In the genomic region with DNA sequence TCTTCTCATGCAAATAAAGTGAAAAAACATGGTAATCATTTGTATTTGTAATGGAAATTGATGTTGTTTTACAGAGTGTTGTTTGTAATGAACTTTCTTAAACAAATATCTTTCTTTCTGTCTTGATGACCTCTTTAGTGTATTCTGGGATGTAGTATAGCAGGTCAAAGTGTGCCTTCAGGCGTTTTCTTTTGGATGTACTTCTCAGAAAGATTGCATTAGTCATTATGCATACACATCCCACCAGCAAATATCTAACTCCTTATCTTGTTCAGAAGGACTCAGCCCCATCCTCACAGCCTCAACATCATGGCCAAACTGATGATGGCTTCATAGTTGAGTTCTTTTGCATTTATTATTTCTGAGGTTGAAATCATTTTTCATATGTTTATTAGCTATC, we compare ENCODE assay signal across 15 cellular contexts.
A peak's percentile ranks its signal among the peaks of the same experiment; 100 is the strongest.
DNase-seq lines count a peak whose midpoint lies in the region; ATAC-seq and TF ChIP-seq lines count a peak whose summit lies in the region.
"Had no signal": no experiment of that assay in that cellular context is flagged by ENCODE, and none has a peak within 500 bp of the region (broad histone marks: within the 10 kb centered on the region; RNA-seq: fewer than 3 reads in every experiment).

No MANE protein-coding gene starts in this region.

- H3K4me1 ChIP-seq in PC-3 (ENCODE audit: insufficient read depth, low read length), result no peaks in the 10 kb centered on the region

- H2AFZ ChIP-seq in PC-3 (ENCODE audit: low read length), result no peak overlapping the region

- ATAC-seq in PC-3, result no peak; the same call in 1 of the 2 replicates
- no peak for ATAC-seq in stimulated activated naive B cell treated with anti-CD40 and anti-IgM and Interleukin-4, amounts not matched to agents 10 μg/mL and 1 μg/mL and 100 μg/mL, for 72 hours (replicated peaks)
- no peak for ATAC-seq in activated naive CD8-positive, alpha-beta T cell treated with anti-CD3 and anti-CD28 coated beads, Interleukin-2, amount 50 U/mL, for 24 hours
- no peak for ATAC-seq in GM18861 (IDR thresholded peaks at IDR 0.05; ENCODE audit: unreplicated experiment)
- no peak for ATAC-seq in GM21619 (IDR thresholded peaks at IDR 0.05; ENCODE audit: unreplicated experiment)

- no peak overlapping the region for H3K4me2 ChIP-seq in PC-3 (ENCODE audit: low read length)

- H3K27ac ChIP-seq in PC-3 (ENCODE audit: low read length), result no peak overlapping the region

- no TSS peak for BruUV-seq in PC-3 (replicated peaks; lab: Mats Ljungman, UMichigan)

- peak overlapping the region in 1 of 2 donors; percentile 9 for H3K4me3 Mint-ChIP-seq in stimulated activated naive B cell treated with anti-CD40 and anti-IgM and Interleukin-4, amounts not matched to agents 10 μg/mL and 1 μg/mL and 100 μg/mL, for 72 hours
- no peak overlapping the region for H3K4me3 Mint-ChIP-seq in activated naive CD8-positive, alpha-beta T cell treated with anti-CD3 and anti-CD28 coated beads, Interleukin-2, amount 50 U/mL, for 24 hours
- H3K4me3 Mint-ChIP-seq: B cell; CD4-positive, alpha-beta T cell; H9 had no signal

- no peaks in the 10 kb centered on the region for H3F3A ChIP-seq in PC-3 (ENCODE audit: low read length, unreplicated experiment)

- no peaks in the 10 kb centered on the region for H4K20me1 ChIP-seq in PC-3 (ENCODE audit: low read length)

- H3K4me3 ChIP-seq in PC-3 (ENCODE audit: low read length), result no peak overlapping the region
- H3K4me3 ChIP-seq in epithelial cell of esophagus (ENCODE audit: low read length), result no peak overlapping the region

- no peaks in the 10 kb centered on the region for H3K9me3 Mint-ChIP-seq in stimulated activated naive B cell treated with anti-CD40 and anti-IgM and Interleukin-4, amounts not matched to agents 10 μg/mL and 1 μg/mL and 100 μg/mL, for 72 hours
- H3K9me3 Mint-ChIP-seq in activated naive CD8-positive, alpha-beta T cell treated with anti-CD3 and anti-CD28 coated beads, Interleukin-2, amount 50 U/mL, for 24 hours, result no peaks in the 10 kb centered on the region
- H3K9me3 Mint-ChIP-seq: CD4-positive, alpha-beta T cell; IgD-negative memory B cell had no signal

- TF ChIP-seq CTCF in PC-3 (conservative IDR thresholded peaks at IDR 0.05; ENCODE audit: low read depth, low read length) (no peak), epithelial cell of esophagus (IDR thresholded peaks at IDR 0.05; ENCODE audit: insufficient read depth, low read depth, low read length, missing control alignments) (no peak)

- H3K79me2 ChIP-seq in PC-3 (ENCODE audit: low read length), result no peaks in the 10 kb centered on the region

- H3K9me2 ChIP-seq in PC-3 (replicated peaks; ENCODE audit: low read length), result no peaks in the 10 kb centered on the region

- H3K36me3 Mint-ChIP-seq in stimulated activated naive B cell treated with anti-CD40 and anti-IgM and Interleukin-4, amounts not matched to agents 10 μg/mL and 1 μg/mL and 100 μg/mL, for 72 hours, result peaks cover 40 to 71% of the 10 kb centered on the region in 2 donors
- peaks cover 4% of the 10 kb centered on the region for H3K36me3 Mint-ChIP-seq in activated naive CD8-positive, alpha-beta T cell treated with anti-CD3 and anti-CD28 coated beads, Interleukin-2, amount 50 U/mL, for 24 hours (ENCODE audit: low read depth)

- POLR2A ChIA-PET in PC-3 (lab: Charles Lee; ENCODE audit: unreplicated experiment), result no interaction called here

- peaks cover 15 to 22% of the 10 kb centered on the region in 2 donors for H3K4me1 Mint-ChIP-seq in stimulated activated naive B cell treated with anti-CD40 and anti-IgM and Interleukin-4, amounts not matched to agents 10 μg/mL and 1 μg/mL and 100 μg/mL, for 72 hours
- no peaks in the 10 kb centered on the region for H3K4me1 Mint-ChIP-seq in activated naive CD8-positive, alpha-beta T cell treated with anti-CD3 and anti-CD28 coated beads, Interleukin-2, amount 50 U/mL, for 24 hours
- H3K4me1 Mint-ChIP-seq: B cell had no signal

- no peaks in the 10 kb centered on the region for H3K36me3 ChIP-seq in PC-3 (ENCODE audit: low read depth, low read length)

- CTCF ChIA-PET in PC-3 (lab: Charles Lee), result no interaction called here

- intact Hi-C loops in PC-3 (cut with micrococcal nuclease), result no loop called here

- H3K27me3 ChIP-seq in PC-3 (ENCODE audit: low read length), result peaks cover 23% of the 10 kb centered on the region

- H3K27me3 Mint-ChIP-seq in stimulated activated naive B cell treated with anti-CD40 and anti-IgM and Interleukin-4, amounts not matched to agents 10 μg/mL and 1 μg/mL and 100 μg/mL, for 72 hours, result no peaks in the 10 kb centered on the region
- H3K27me3 Mint-ChIP-seq in activated naive CD8-positive, alpha-beta T cell treated with anti-CD3 and anti-CD28 coated beads, Interleukin-2, amount 50 U/mL, for 24 hours, result no peaks in the 10 kb centered on the region
- H3K27me3 Mint-ChIP-seq: B cell, IgD-negative memory B cell had no signal

- no peaks in the 10 kb centered on the region for H3K9me3 ChIP-seq in PC-3 (ENCODE audit: low read length)

- peak overlapping the region; percentile 78 for H3K27ac Mint-ChIP-seq in stimulated activated naive B cell treated with anti-CD40 and anti-IgM and Interleukin-4, amounts not matched to agents 10 μg/mL and 1 μg/mL and 100 μg/mL, for 72 hours
- H3K27ac Mint-ChIP-seq in activated naive CD8-positive, alpha-beta T cell treated with anti-CD3 and anti-CD28 coated beads, Interleukin-2, amount 50 U/mL, for 24 hours, result no peak overlapping the region
- H3K27ac Mint-ChIP-seq: CD4-positive, alpha-beta T cell; H9 had no signal

- H3K9ac ChIP-seq in PC-3 (ENCODE audit: low read length), result no peak overlapping the region

- DNase-seq in ELR (ENCODE audit: low read depth) (peak; percentile 65), PC-3 (peak; percentile 56), epithelial cell of esophagus (ENCODE audit: low read depth) (peak; percentile 61)
- no peak for DNase-seq in stimulated activated naive B cell treated with anti-CD40 and anti-IgM and Interleukin-4, amounts not matched to agents 10 μg/mL and 1 μg/mL and 100 μg/mL, for 72 hours
- no peak for DNase-seq in activated naive CD8-positive, alpha-beta T cell treated with anti-CD3 and anti-CD28 coated beads, Interleukin-2, amount 50 U/mL, for 24 hours
- DNase-seq: C1 segment of cervical spinal cord; Calu3; CD4-positive, alpha-beta T cell; DMS79 treated with DMSO at 0.1 percent for 48 hours; GOT3; H9 had no signal

Comparison
In these comparisons a context has a peak if more than half of its experiments do, and no peak if none do; other contexts are left out.
1. DNase-seq: peak in ELR (single experiment), PC-3 (single experiment) and epithelial cell of esophagus (single experiment); none in stimulated activated naive B cell treated with anti-CD40 and anti-IgM and Interleukin-4, amounts not matched to agents 10 μg/mL and 1 μg/mL and 100 μg/mL, for 72 hours (single experiment) and activated naive CD8-positive, alpha-beta T cell treated with anti-CD3 and anti-CD28 coated beads, Interleukin-2, amount 50 U/mL, for 24 hours (single experiment).